10 cellular contexts compared by ENCODE assay signal in genomic region chr11:61545341-61545740, GRCh38. TPM values are rescaled to one million over a fixed set of nuclear protein-coding genes. Genes with fewer than 3 reads are reported as not detected.
A peak's percentile ranks its signal among the peaks of the same experiment; 100 is the strongest.
DNase-seq lines count a peak whose midpoint lies in the region; ATAC-seq, FAIRE-seq and TF ChIP-seq lines count a peak whose summit lies in the region.
"Had no signal": no experiment of that assay in that cellular context is flagged by ENCODE, and none has a peak within 500 bp of the region (broad histone marks: within the 10 kb centered on the region; RNA-seq: fewer than 3 reads in every experiment).

No MANE protein-coding gene starts in this region.

- peaks cover 42% of the 10 kb centered on the region for H3K4me1 Mint-ChIP-seq in GM23338
- no peaks in the 10 kb centered on the region for H3K4me1 Mint-ChIP-seq in activated naive CD4-positive, alpha-beta T cell treated with anti-CD3 and anti-CD28 coated beads, Interleukin-2, amount 10 ng/mL, durations not matched to agents 7 days and 5 days
- H3K4me1 Mint-ChIP-seq in naive thymus-derived CD4-positive, alpha-beta T cell: peaks cover 0 to 11% (median 0%) of the 10 kb centered on the region in 7 donors

- H3K9me3 Mint-ChIP-seq in GM23338: no peaks in the 10 kb centered on the region
- no peaks in the 10 kb centered on the region for H3K9me3 Mint-ChIP-seq in activated naive CD4-positive, alpha-beta T cell treated with anti-CD3 and anti-CD28 coated beads, Interleukin-2, amount 10 ng/mL, durations not matched to agents 7 days and 5 days
- peaks cover 0 to 2% (median 0%) of the 10 kb centered on the region in 11 donors for H3K9me3 Mint-ChIP-seq in naive thymus-derived CD4-positive, alpha-beta T cell

- POLR2A ChIA-PET in naive thymus-derived CD4-positive, alpha-beta T cell (lab: Charles Lee): no interaction called here

- no peaks in the 10 kb centered on the region for H3K79me2 ChIP-seq in GM23338 (replicated peaks; ENCODE audit: insufficient read depth)
- no peaks in the 10 kb centered on the region for H3K79me2 ChIP-seq in keratinocyte (ENCODE audit: control insufficient read depth, insufficient read depth, low read length)

- H3F3A ChIP-seq in GM23338 (replicated peaks; ENCODE audit: low read depth): no peaks in the 10 kb centered on the region

- H3K9me1 ChIP-seq in keratinocyte (ENCODE audit: control insufficient read depth, extremely low read depth, insufficient read depth, low read length): peaks cover 3% of the 10 kb centered on the region

- WGBS in upper lobe of left lung, 2 donors: 92 to 94% methylated on average over 7 of the region's 7 CpGs

- no peaks in the 10 kb centered on the region for H4K20me1 ChIP-seq in GM23338 (replicated peaks; ENCODE audit: insufficient read depth)
- H4K20me1 ChIP-seq in keratinocyte (ENCODE audit: control insufficient read depth, extremely low read depth, insufficient read depth, low read length): peaks cover 4% of the 10 kb centered on the region

- H3K4me3 ChIP-seq in GM23338: no peak overlapping the region
- H3K4me3 ChIP-seq in WI38 (ENCODE audit: low read depth, low read length): no peak overlapping the region
- no peak overlapping the region for H3K4me3 ChIP-seq in keratinocyte (ENCODE audit: control insufficient read depth in 2 of 3, extremely low read depth in 1 of 3, insufficient read depth in 2 of 3, low read depth in 1 of 3, low read length in 3 of 3)
- no peak overlapping the region for H3K4me3 ChIP-seq in upper lobe of left lung
- no peak overlapping the region for H3K4me3 ChIP-seq in naive thymus-derived CD4-positive, alpha-beta T cell (ENCODE audit: low read length)
- H3K4me3 ChIP-seq: ascending aorta, pancreas had no signal

- H3K27ac ChIP-seq in GM23338 (ENCODE audit: low read depth) (no peak overlapping the region), keratinocyte (ENCODE audit: control insufficient read depth, insufficient read depth, low read length) (no peak overlapping the region), upper lobe of left lung (no peak overlapping the region)
- no peak overlapping the region for H3K27ac ChIP-seq in naive thymus-derived CD4-positive, alpha-beta T cell (ENCODE audit: low read depth, low read length)
- H3K27ac ChIP-seq: ascending aorta, pancreas had no signal

- dilution Hi-C loops in keratinocyte (cut with MboI; ENCODE audit: extremely low pct_ligation_motif_present, low sequenced_read_pairs): no loop called here

- H3K4me1 ChIP-seq in GM23338 (ENCODE audit: insufficient read depth) (peaks cover 14% of the 10 kb centered on the region), keratinocyte (ENCODE audit: control insufficient read depth, extremely low read depth, insufficient read depth, low read length) (no peaks in the 10 kb centered on the region), upper lobe of left lung (no peaks in the 10 kb centered on the region)
- no peaks in the 10 kb centered on the region for H3K4me1 ChIP-seq in naive thymus-derived CD4-positive, alpha-beta T cell (ENCODE audit: control insufficient read depth in 2 of 2, insufficient read depth in 2 of 2, low read length in 2 of 2)
- H3K4me1 ChIP-seq: ascending aorta, pancreas had no signal

- H2AFZ ChIP-seq in GM23338 (no peak overlapping the region), keratinocyte (ENCODE audit: control insufficient read depth, low read length) (no peak overlapping the region)

- FAIRE-seq in keratinocyte (lab: Jason Lieb, UNC): no peak
- FAIRE-seq: pancreas had no signal

- no peak overlapping the region for H3K9ac ChIP-seq in keratinocyte (ENCODE audit: control insufficient read depth, extremely low read depth, insufficient read depth, low read length)

- H3K27me3 ChIP-seq in GM23338 (ENCODE audit: insufficient read depth): no peaks in the 10 kb centered on the region
- H3K27me3 ChIP-seq in keratinocyte (ENCODE audit: control insufficient read depth, extremely low read depth, insufficient read depth, low read length): no peaks in the 10 kb centered on the region
- no peaks in the 10 kb centered on the region for H3K27me3 ChIP-seq in upper lobe of left lung
- no peaks in the 10 kb centered on the region for H3K27me3 ChIP-seq in naive thymus-derived CD4-positive, alpha-beta T cell (ENCODE audit: control insufficient read depth in 2 of 2, insufficient read depth in 2 of 2, low read length in 2 of 2)
- H3K27me3 ChIP-seq: ascending aorta, pancreas had no signal

- CTCF ChIA-PET in activated naive CD4-positive, alpha-beta T cell treated with anti-CD3 and anti-CD28 coated beads, Interleukin-2, amount 10 ng/mL, durations not matched to agents 7 days and 5 days (lab: Charles Lee): interaction anchor here (0.7 to 1.6 kb wide), 9 partner anchors 8 to 74 kb away, joined by 3 to 5 read pairs (median 3); no protein-coding TSS in a partner anchor
- CTCF ChIA-PET in naive thymus-derived CD4-positive, alpha-beta T cell (lab: Charles Lee): interaction anchor here (0.5 kb wide), 1 partner anchor 1572 kb away, joined by 3 read pairs; no protein-coding TSS in a partner anchor

- no peak for TF ChIP-seq EP300 in upper lobe of left lung (IDR thresholded peaks at IDR 0.05)

- peaks cover 9% of the 10 kb centered on the region for H3K9me2 ChIP-seq in GM23338 (ENCODE audit: insufficient read depth)

- ATAC-seq in GM23338 (no peak), upper lobe of left lung (ENCODE audit: low FRiP score in 2 of 2) (no peak), left colon (no peak)
- no peak for ATAC-seq in naive thymus-derived CD4-positive, alpha-beta T cell
- ATAC-seq: pancreas had no signal

- intact Hi-C loops in left colon (cut with DNase I, micrococcal nuclease): no loop called here
- intact Hi-C loops in naive thymus-derived CD4-positive, alpha-beta T cell (cut with micrococcal nuclease): no loop called here

- no peak overlapping the region; the same call in 2 of the 3 replicates for H3K4me3 Mint-ChIP-seq in GM23338
- H3K4me3 Mint-ChIP-seq in activated naive CD4-positive, alpha-beta T cell treated with anti-CD3 and anti-CD28 coated beads, Interleukin-2, amount 10 ng/mL, durations not matched to agents 7 days and 5 days: no peak overlapping the region
- H3K4me3 Mint-ChIP-seq in naive thymus-derived CD4-positive, alpha-beta T cell: no peak overlapping the region

- H3K9me3 ChIP-seq in keratinocyte (ENCODE audit: control insufficient read depth, low read depth, low read length) (no peaks in the 10 kb centered on the region), upper lobe of left lung (no peaks in the 10 kb centered on the region)
- no peaks in the 10 kb centered on the region for H3K9me3 ChIP-seq in naive thymus-derived CD4-positive, alpha-beta T cell (ENCODE audit: control insufficient read depth in 2 of 3, low read length in 3 of 3)
- H3K9me3 ChIP-seq: ascending aorta, pancreas had no signal

- H3K36me3 Mint-ChIP-seq in GM23338 (ENCODE audit: low read depth): no peaks in the 10 kb centered on the region; the same call in 2 of the 3 replicates
- H3K36me3 Mint-ChIP-seq in activated naive CD4-positive, alpha-beta T cell treated with anti-CD3 and anti-CD28 coated beads, Interleukin-2, amount 10 ng/mL, durations not matched to agents 7 days and 5 days: no peaks in the 10 kb centered on the region
- no peaks in the 10 kb centered on the region for H3K36me3 Mint-ChIP-seq in naive thymus-derived CD4-positive, alpha-beta T cell

- DNase-seq in COLO829 (ENCODE audit: low spot score) (peak; percentile 68), GM23338 (ENCODE audit: low spot score) (peak; percentile 64), keratinocyte (ENCODE audit: low read depth, low spot score) (no peak), upper lobe of left lung (no peak), left colon (no peak)
- DNase-seq in activated naive CD4-positive, alpha-beta T cell treated with anti-CD3 and anti-CD28 coated beads, Interleukin-2, amount 10 ng/mL, durations not matched to agents 7 days and 5 days: no peak
- no peak for DNase-seq in naive thymus-derived CD4-positive, alpha-beta T cell
- DNase-seq: pancreas had no signal

- H3K4me2 ChIP-seq in GM23338 (no peak overlapping the region), keratinocyte (ENCODE audit: control insufficient read depth, extremely low read depth, insufficient read depth, low read depth, low read length) (no peak overlapping the region)

- TF ChIP-seq CTCF in GM23338 (conservative IDR thresholded peaks at IDR 0.05; ENCODE audit: low read depth in 2 of 2) (peak; percentile 68 to 76), WI38 (IDR thresholded peaks at IDR 0.05; ENCODE audit: low read depth, low read length) (peak; percentile 35; the same call in 1 of the 2 replicates), keratinocyte (optimal IDR thresholded peaks at IDR 0.05 in 1 of 3, IDR thresholded peaks at IDR 0.05 in 1 of 3, conservative IDR thresholded peaks at IDR 0.05 in 1 of 3; ENCODE audit: extremely low read depth in 1 of 3, insufficient read depth in 2 of 3, low read length in 3 of 3) (peak; percentile 48 to 68 (median 54)), upper lobe of left lung (IDR thresholded peaks at IDR 0.05) (peak in 1 of 6 experiments; percentile 18)

- H3K27ac Mint-ChIP-seq in GM23338: no peak overlapping the region
- no peak overlapping the region for H3K27ac Mint-ChIP-seq in activated naive CD4-positive, alpha-beta T cell treated with anti-CD3 and anti-CD28 coated beads, Interleukin-2, amount 10 ng/mL, durations not matched to agents 7 days and 5 days
- no peak overlapping the region for H3K27ac Mint-ChIP-seq in naive thymus-derived CD4-positive, alpha-beta T cell

- peaks cover 9% of the 10 kb centered on the region for H3K27me3 Mint-ChIP-seq in GM23338 (ENCODE audit: insufficient read depth, low read depth, poor library complexity)
- H3K27me3 Mint-ChIP-seq in activated naive CD4-positive, alpha-beta T cell treated with anti-CD3 and anti-CD28 coated beads, Interleukin-2, amount 10 ng/mL, durations not matched to agents 7 days and 5 days: peaks cover 24% of the 10 kb centered on the region
- peaks cover 5 to 40% (median 15%) of the 10 kb centered on the region in 5 donors for H3K27me3 Mint-ChIP-seq in naive thymus-derived CD4-positive, alpha-beta T cell

- no peaks in the 10 kb centered on the region for H3K36me3 ChIP-seq in GM23338 (ENCODE audit: insufficient read depth)
- no peaks in the 10 kb centered on the region for H3K36me3 ChIP-seq in keratinocyte (ENCODE audit: control insufficient read depth in 2 of 2, extremely low read depth in 1 of 2, insufficient read depth in 2 of 2, low read length in 2 of 2)
- no peaks in the 10 kb centered on the region for H3K36me3 ChIP-seq in upper lobe of left lung
- no peaks in the 10 kb centered on the region for H3K36me3 ChIP-seq in naive thymus-derived CD4-positive, alpha-beta T cell (ENCODE audit: control insufficient read depth in 2 of 3, insufficient read depth in 3 of 3, low read length in 3 of 3)
- H3K36me3 ChIP-seq: ascending aorta, pancreas had no signal

- TF ChIP-seq POLR2A in upper lobe of left lung (IDR thresholded peaks at IDR 0.05): no peak

RNA-seq across cellular contexts. Expression of gene SYT7, which starts 35.5 kb away (rescaled TPM):
- 7.0 and 10.3 TPM in 2 replicates for total RNA-seq in GM23338 (2014; rRNA removed; shearing (Covaris generic))
- 1.6 and 1.8 TPM in 2 replicates for polyA plus RNA-seq in GM23338 (2016; fragmentation: Nextera tagmentation; extraction: Ambion mirVana)
- polyA plus RNA-seq in keratinocyte: 2.0 to 4.4 TPM (median 2.6 TPM) in 3 replicates
- 3.2 TPM for polyA plus RNA-seq in keratinocyte (2011; ENCODE audit: low read depth)
- polyA plus RNA-seq in keratinocyte (2011; cell fraction: cytosol; rRNA removed): 2.3 and 4.0 TPM in 2 replicates
- 4.4 and 6.4 TPM in 2 replicates for polyA plus RNA-seq in keratinocyte (2011; cell fraction: nucleus; rRNA removed)
- 3.1 and 3.3 TPM in 2 replicates for polyA plus RNA-seq in keratinocyte (2012; ENCODE audit: low replicate concordance)
- polyA minus RNA-seq in keratinocyte: 2.0 to 8.5 TPM (median 4.3 TPM) in 3 replicates
- 4.2 TPM for polyA minus RNA-seq in keratinocyte (2011; cell fraction: cytosol; rRNA and poly(A)+ RNA removed)
- polyA minus RNA-seq in keratinocyte (2011; cell fraction: nucleus; rRNA and poly(A)+ RNA removed): 3.7 and 6.8 TPM in 2 replicates
- 1 to 10 TPM; 2.1 to 7.3 (median 4.9) TPM for total RNA-seq in upper lobe of left lung
- total RNA-seq in left colon: 10 to 100 TPM; 18.6 to 24.1 TPM
- total RNA-seq in naive thymus-derived CD4-positive, alpha-beta T cell: under 1 TPM in 2 of 5 experiments, not detected in 3; 0.08 to 0.44 TPM
- polyA plus RNA-seq in naive thymus-derived CD4-positive, alpha-beta T cell: not detected

RNA-seq across cellular contexts. Expression of gene LRRC10B, which starts 36.8 kb away (rescaled TPM):
- 0.08 and 1.6 TPM in 2 replicates for total RNA-seq in GM23338 (2014; rRNA removed; shearing (Covaris generic))
- 0.35 and 0.47 TPM in 2 replicates for polyA plus RNA-seq in GM23338 (2016; fragmentation: Nextera tagmentation; extraction: Ambion mirVana)
- not detected in 3 replicates for polyA plus RNA-seq in keratinocyte
- not detected for polyA plus RNA-seq in keratinocyte (2011; ENCODE audit: low read depth)
- polyA plus RNA-seq in keratinocyte (2011; cell fraction: cytosol; rRNA removed): not detected in 2 replicates
- polyA plus RNA-seq in keratinocyte (2011; cell fraction: nucleus; rRNA removed): 0.05 TPM in 1 of 2 replicates, not detected in the other
- polyA plus RNA-seq in keratinocyte (2012; ENCODE audit: low replicate concordance): not detected in 2 replicates
- not detected in 3 replicates for polyA minus RNA-seq in keratinocyte
- polyA minus RNA-seq in keratinocyte (2011; cell fraction: cytosol; rRNA and poly(A)+ RNA removed): not detected
- not detected in 2 replicates for polyA minus RNA-seq in keratinocyte (2011; cell fraction: nucleus; rRNA and poly(A)+ RNA removed)
- 10 to 100 TPM in 2 of 6 donors, 1 to 10 TPM in 3, under 1 TPM in 1; 0.31 to 24.2 (median 8.5) TPM for total RNA-seq in upper lobe of left lung
- total RNA-seq in left colon: under 1 TPM; 0.61 to 0.75 TPM
- total RNA-seq in naive thymus-derived CD4-positive, alpha-beta T cell: not detected
- not detected for polyA plus RNA-seq in naive thymus-derived CD4-positive, alpha-beta T cell

Comparison
In these comparisons a context has a peak if more than half of its experiments do, and no peak if none do; other contexts are left out.
1. DNase-seq: peak in COLO829 (single experiment) and GM23338 (single experiment); none in keratinocyte (single experiment), activated naive CD4-positive, alpha-beta T cell treated with anti-CD3 and anti-CD28 coated beads, Interleukin-2, amount 10 ng/mL, durations not matched to agents 7 days and 5 days (single experiment), upper lobe of left lung (0 of 2), left colon (0 of 2) and naive thymus-derived CD4-positive, alpha-beta T cell (0 of 9).